13 cellular contexts compared by ENCODE assay signal in the genomic region with DNA sequence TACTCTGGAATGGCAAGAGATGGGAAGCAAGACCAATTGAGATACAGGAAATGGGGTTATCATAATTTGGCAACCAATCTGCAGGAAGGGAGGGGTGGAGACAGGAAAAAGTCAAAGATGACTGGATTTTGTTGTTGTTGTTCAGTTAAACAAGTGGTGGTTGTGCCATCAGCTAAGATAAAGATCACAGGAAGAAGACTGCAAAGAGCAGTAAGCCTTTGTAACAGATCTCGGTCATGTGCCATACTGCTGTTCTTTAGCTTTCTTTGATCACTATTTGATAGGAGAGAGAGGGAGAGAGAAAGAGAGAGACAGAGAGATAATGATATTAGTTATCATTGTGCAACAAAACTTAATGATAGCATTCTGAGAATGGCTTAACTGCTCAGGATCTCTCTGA.
A peak's percentile ranks its signal among the peaks of the same experiment; 100 is the strongest.
DNase-seq lines count a peak whose midpoint lies in the region; ATAC-seq and TF ChIP-seq lines count a peak whose summit lies in the region.
"Had no signal": no experiment of that assay in that cellular context is flagged by ENCODE, and none has a peak within 500 bp of the region (broad histone marks: within the 10 kb centered on the region; RNA-seq: fewer than 3 reads in every experiment).

No MANE protein-coding gene starts in this region.

- H2AFZ ChIP-seq in PC-9 = no peak overlapping the region
- H2AFZ ChIP-seq: GM23338 had no signal

- H3K27ac ChIP-seq in PC-9 (peak overlapping the region; percentile 88), prostate gland (no peak overlapping the region)

- no peaks in the 10 kb centered on the region for H4K20me1 ChIP-seq in PC-9 (ENCODE audit: insufficient read depth)

- H3K4me2 ChIP-seq in PC-9 (peak overlapping the region; percentile 64), skeletal muscle satellite cell (ENCODE audit: low read length) (no peak overlapping the region)
- H3K4me2 ChIP-seq: GM23338 had no signal

- H3K4me1 ChIP-seq in PC-9 (replicated peaks; ENCODE audit: insufficient read depth) = peaks cover 44% of the 10 kb centered on the region
- peaks cover 38% of the 10 kb centered on the region for H3K4me1 ChIP-seq in skeletal muscle satellite cell (ENCODE audit: control insufficient read depth, insufficient read depth, low read length)
- no peaks in the 10 kb centered on the region for H3K4me1 ChIP-seq in prostate gland (replicated peaks)

- H3K9me2 ChIP-seq in PC-9 (ENCODE audit: insufficient read depth) = no peaks in the 10 kb centered on the region

- H3K9ac ChIP-seq in skeletal muscle satellite cell (ENCODE audit: low read depth, low read length) = peak overlapping the region; percentile 66

- TF ChIP-seq POLR2A in prostate gland (IDR thresholded peaks at IDR 0.05) = no peak

- intact Hi-C loops in PC-9 (cut with micrococcal nuclease; ENCODE audit: unreplicated experiment) = loop anchor here (5.0 kb wide), 3 partner anchors 284 to 389 kb away; no protein-coding TSS in a partner anchor
- intact Hi-C loops in prostate gland (cut with DNase I) = no loop called here

- H3K36me3 ChIP-seq in PC-9 (ENCODE audit: low read depth) (no peaks in the 10 kb centered on the region), skeletal muscle satellite cell (ENCODE audit: insufficient read depth, low read length) (no peaks in the 10 kb centered on the region), prostate gland (no peaks in the 10 kb centered on the region)

- H3K27me3 ChIP-seq in PC-9 (ENCODE audit: insufficient read depth, low read depth) = no peaks in the 10 kb centered on the region
- no peaks in the 10 kb centered on the region for H3K27me3 ChIP-seq in skeletal muscle satellite cell (ENCODE audit: control insufficient read depth, insufficient read depth, low read length)
- no peaks in the 10 kb centered on the region for H3K27me3 ChIP-seq in prostate gland (replicated peaks; ENCODE audit: insufficient read depth)

- peaks cover 26% of the 10 kb centered on the region for H3F3A ChIP-seq in PC-9 (ENCODE audit: insufficient read depth, low read depth)

- 55% methylated on average over 1 of the region's 1 CpG for WGBS in prostate gland

- H3K9me3 ChIP-seq in PC-9 (ENCODE audit: insufficient read depth, low read depth) = no peaks in the 10 kb centered on the region
- H3K9me3 ChIP-seq in skeletal muscle satellite cell (replicated peaks; ENCODE audit: low read length) = no peaks in the 10 kb centered on the region
- H3K9me3 ChIP-seq in prostate gland = no peaks in the 10 kb centered on the region

- DNase-seq in HT1080 (ENCODE audit: low read depth) (peak; percentile 29), PC-9 (peak in 1 of 2 experiments; percentile 46), kidney tubule cell (ENCODE audit: low spot score) (peak; percentile 8), NCI-H2196 treated with DMSO at 0.1 percent for 48 hours (lab: John Stamatoyannopoulos, UW; ENCODE audit: unreplicated experiment) (no peak), prostate gland (ENCODE audit: low spot score) (no peak), NCI-H1105 treated with DMSO at 0.1 percent for 48 hours (lab: John Stamatoyannopoulos, UW) (no peak)
- DNase-seq: CD8-positive, alpha-beta memory T cell; DMS53; H7 had no signal

- no peaks in the 10 kb centered on the region for H3K79me2 ChIP-seq in PC-9 (ENCODE audit: low read depth)

- POLR2A ChIA-PET in PC-9 (lab: Charles Lee; ENCODE audit: unreplicated experiment) = no interaction called here

- TSS peak; percentile 47 for BruUV-seq in PC-9 (replicated peaks; lab: Mats Ljungman, UMichigan)

- no peak for ATAC-seq in HG02870 (IDR thresholded peaks at IDR 0.05; ENCODE audit: unreplicated experiment)
- ATAC-seq: GM12878 had no signal

- TF ChIP-seq CTCF in PC-9 (conservative IDR thresholded peaks at IDR 0.05) (no peak), prostate gland (IDR thresholded peaks at IDR 0.05) (no peak)

- H3K4me3 ChIP-seq in PC-9 = no peak overlapping the region
- H3K4me3 ChIP-seq in skeletal muscle satellite cell (ENCODE audit: low read length) = no peak overlapping the region
- no peak overlapping the region for H3K4me3 ChIP-seq in prostate gland
- H3K4me3 ChIP-seq: GM12878, GM23338 had no signal

- CTCF ChIA-PET in PC-9 (lab: Charles Lee) = no interaction called here

Comparison
In these comparisons a context has a peak if more than half of its experiments do, and no peak if none do; other contexts are left out.
1. DNase-seq: peak in HT1080 (single experiment) and kidney tubule cell (single experiment); none in NCI-H2196 treated with DMSO at 0.1 percent for 48 hours (single experiment), prostate gland (single experiment) and NCI-H1105 treated with DMSO at 0.1 percent for 48 hours (single experiment).